Comparison of ENCODE assay signal across 8 cellular contexts in genomic region chr17:13017623-13018462, GRCh38. TPM values are rescaled to one million over a fixed set of nuclear protein-coding genes. Genes with fewer than 3 reads are reported as not detected.
DNase-seq lines count a peak whose midpoint lies in the region; ATAC-seq and TF ChIP-seq lines count a peak whose summit lies in the region.

Gene ELAC2 (minus strand): TSS chr17:13018027. CDS start chr17:13017947, 80 bp downstream.

- H3K27ac ChIP-seq in foreskin keratinocyte (peak within 1 kb of the TSS; percentile 74), neural progenitor cell (peak within 1 kb of the TSS; percentile 16)

- H4K20me1 ChIP-seq in neural progenitor cell (ENCODE audit: low read depth) = peaks cover 8% of the 10 kb centered on the region

- H2AFZ ChIP-seq in neural progenitor cell (replicated peaks) = peak within 1 kb of the TSS; percentile 92

- H3K9ac ChIP-seq in neural progenitor cell = peak within 1 kb of the TSS; percentile 44

- ATAC-seq in foreskin keratinocyte = peak; percentile 96

- H3K4me3 Mint-ChIP-seq in neural progenitor cell = peak within 1 kb of the TSS; percentile 94

- no peaks in the 10 kb centered on the region for H3K9me3 ChIP-seq in neural progenitor cell (ENCODE audit: low read depth)

- in situ Hi-C loops in SK-MEL-5 (cut with HindIII; ENCODE audit: low pct_unique_long_range_greater_than_20kb, low sequenced_read_pairs) = no loop called here

- H3K27me3 ChIP-seq in foreskin keratinocyte = no peaks in the 10 kb centered on the region
- no peaks in the 10 kb centered on the region for H3K27me3 ChIP-seq in neural progenitor cell

- peak within 1 kb of the TSS; percentile 93 for H3K4me2 ChIP-seq in neural progenitor cell

- no peaks in the 10 kb centered on the region for H3K27me3 Mint-ChIP-seq in neural progenitor cell (ENCODE audit: insufficient read depth, low read depth)

- H3F3A ChIP-seq in neural progenitor cell (ENCODE audit: low read depth) = peaks cover 7% of the 10 kb centered on the region

- H3K79me2 ChIP-seq in neural progenitor cell (ENCODE audit: low read depth) = peaks cover 17% of the 10 kb centered on the region

- no peaks in the 10 kb centered on the region for H3K9me3 Mint-ChIP-seq in neural progenitor cell

- peaks cover 6% of the 10 kb centered on the region for H3K36me3 ChIP-seq in neural progenitor cell

- H3K27ac Mint-ChIP-seq in neural progenitor cell = peak within 1 kb of the TSS; percentile 90

- DNase-seq in GM04503 (ENCODE audit: low read depth) (peak; percentile 93), HFF-Myc (ENCODE audit: extremely low read depth, low read depth) (peak; percentile 95), MV-4-11 (lab: John Stamatoyannopoulos, UW) (peak; percentile 99), SK-MEL-5 (ENCODE audit: low read depth, low spot score) (peak; percentile 99), foreskin keratinocyte (peak; percentile 96 to 98), neural progenitor cell (ENCODE audit: low spot score) (peak; percentile 99), stromal cell of bone marrow (ENCODE audit: low read depth) (peak; percentile 99)
- peak; percentile 97 for DNase-seq in activated naive CD4-positive, alpha-beta T cell treated with Interleukin-2 at 50 U/mL for 16 hours

- H3K4me3 ChIP-seq in HFF-Myc (replicated peaks; ENCODE audit: low read depth, low read length) (peak within 1 kb of the TSS; percentile 98), neural progenitor cell (peak within 1 kb of the TSS; percentile 78)

- H3K36me3 Mint-ChIP-seq in neural progenitor cell = peaks cover 12% of the 10 kb centered on the region

- H3K4me1 ChIP-seq in foreskin keratinocyte = no peaks in the 10 kb centered on the region
- peaks cover 5% of the 10 kb centered on the region for H3K4me1 ChIP-seq in neural progenitor cell

- H3K4me1 Mint-ChIP-seq in neural progenitor cell = peaks cover 7% of the 10 kb centered on the region

- TF ChIP-seq CTCF in HFF-Myc (IDR thresholded peaks at IDR 0.05; ENCODE audit: low read depth, low read length, missing control alignments) (no peak), foreskin keratinocyte (conservative IDR thresholded peaks at IDR 0.05) (peak; percentile 42), neural progenitor cell (IDR thresholded peaks at IDR 0.05) (peak; percentile 20)

RNA-seq across cellular contexts. Expression of gene ELAC2, which starts in this region (rescaled TPM):
- total RNA-seq in SK-MEL-5 (2014; rRNA removed; shearing (Covaris generic)) = 73.4 and 73.6 TPM in 2 replicates
- 58.7 and 63.8 TPM in 2 replicates for polyA plus RNA-seq in SK-MEL-5 (2015; cell fraction: cytosol; rRNA removed)
- polyA plus RNA-seq in SK-MEL-5 (2015; cell fraction: nucleus; rRNA removed) = 118 and 129 TPM in 2 replicates
- total RNA-seq in foreskin keratinocyte (67.9 and 71.5 TPM in 2 replicates), neural progenitor cell (ENCODE audit: low replicate concordance) (70.5 and 82.3 TPM in 2 replicates)
- 50.0 and 54.2 TPM in 2 replicates for polyA plus RNA-seq in foreskin keratinocyte

Comparison
In these comparisons a context has a peak if more than half of its experiments do, and no peak if none do; other contexts are left out.
1. Peak in every context shown above with its lines: DNase-seq, ATAC-seq, H3K4me3 ChIP-seq and H3K27ac ChIP-seq.